Comparison of ENCODE assay signal across 26 cellular contexts in the genomic region with DNA sequence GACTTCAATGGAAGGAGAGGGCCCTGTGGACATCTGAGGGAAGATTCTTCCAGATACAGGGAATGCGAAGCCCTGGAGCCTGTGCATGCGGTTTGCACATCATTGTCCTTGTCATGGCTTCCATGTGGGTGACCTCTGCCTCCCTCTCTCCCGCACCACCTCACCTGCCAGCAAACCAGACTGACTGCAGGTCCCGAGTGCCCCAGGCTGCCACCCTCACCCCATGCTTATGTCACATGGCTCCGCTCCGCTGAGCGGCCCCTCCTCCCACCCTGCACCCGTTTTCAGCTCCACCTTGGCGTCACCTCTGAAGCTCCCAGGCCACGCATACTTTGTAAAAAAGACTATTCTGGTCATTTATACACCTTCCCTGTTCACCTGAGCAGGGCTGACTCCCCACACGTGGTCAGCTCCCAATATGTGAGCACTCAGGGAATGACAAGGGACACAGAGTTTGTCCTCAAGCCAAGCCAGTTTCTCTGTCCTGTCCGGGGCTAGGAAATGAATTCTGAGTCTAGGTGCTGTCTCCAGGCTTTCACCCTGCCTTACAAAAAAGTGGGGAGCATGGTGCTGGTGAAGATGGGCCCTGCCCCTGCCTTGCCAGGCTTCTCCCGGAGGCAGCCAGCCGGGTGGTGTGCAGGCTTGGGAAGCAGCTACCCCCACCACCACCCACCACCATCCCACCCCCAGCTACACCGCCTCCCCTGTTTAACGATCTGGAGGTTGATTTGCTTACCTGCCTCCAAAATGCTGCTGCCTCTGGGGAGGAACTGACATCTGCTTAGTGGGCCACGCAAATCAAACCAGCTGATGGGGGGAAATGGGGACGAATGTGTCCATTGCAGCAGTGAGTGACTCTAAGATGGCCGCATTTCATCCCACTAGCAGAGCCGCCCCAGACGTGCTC. TPM values are rescaled to one million over a fixed set of nuclear protein-coding genes. Genes with fewer than 3 reads are reported as not detected.
A peak's percentile ranks its signal among the peaks of the same experiment; 100 is the strongest.
DNase-seq lines count a peak whose midpoint lies in the region; ATAC-seq, FAIRE-seq and TF ChIP-seq lines count a peak whose summit lies in the region.
"Had no signal": no experiment of that assay in that cellular context is flagged by ENCODE, and none has a peak within 500 bp of the region (broad histone marks: within the 10 kb centered on the region; RNA-seq: fewer than 3 reads in every experiment).

No MANE protein-coding gene starts in this region.

- H4K5ac ChIP-seq in H1 (ENCODE audit: insufficient read length, low read depth, low read length), result no peak overlapping the region

- H3K56ac ChIP-seq in H1 (replicated peaks; ENCODE audit: insufficient read length, low read depth, low read length), result no peak overlapping the region

- POLR2A ChIA-PET in H1 (lab: Charles Lee; ENCODE audit: partially characterized antibody), result interaction anchor here (1.6 to 2.0 kb wide), 2 partner anchors 12 to 17 kb away, joined by 4 to 7 read pairs; no protein-coding TSS in a partner anchor

- no peak overlapping the region for H4K8ac ChIP-seq in H1 (ENCODE audit: extremely low read depth, insufficient read depth, low read length)

- H3K23me2 ChIP-seq in H1 (ENCODE audit: low read depth, low read length), result no peaks in the 10 kb centered on the region

- no peak overlapping the region for H2BK5ac ChIP-seq in H1 (ENCODE audit: low read depth, low read length)

- H2BK20ac ChIP-seq in H1 (ENCODE audit: low read length), result no peak overlapping the region

- no peak for TF ChIP-seq POLR2A in H1 (IDR thresholded peaks at IDR 0.05; ENCODE audit: control extremely low read depth in 1 of 2, low read depth in 2 of 2, low read length in 2 of 2)
- TF ChIP-seq POLR2A in spleen (IDR thresholded peaks at IDR 0.05), result no peak

- TF ChIP-seq CTCF in H1 (IDR thresholded peaks at IDR 0.05; ENCODE audit: control extremely low read depth in 1 of 3, insufficient read depth in 1 of 3, low read depth in 1 of 3, low read length in 3 of 3) (no peak), spleen (IDR thresholded peaks at IDR 0.05 in 8 of 11, conservative IDR thresholded peaks at IDR 0.05 in 3 of 11) (no peak)

- no peak overlapping the region for H3K18ac ChIP-seq in H1 (ENCODE audit: extremely low read depth, low read length)

- no peak overlapping the region for H2BK15ac ChIP-seq in H1 (ENCODE audit: low read length)

- H3K79me1 ChIP-seq in H1 (ENCODE audit: low read depth, low read length), result no peaks in the 10 kb centered on the region

- no peak for FAIRE-seq in H1 (lab: Jason Lieb, UNC)
- FAIRE-seq: A204.1, GM12891, GM18507, HTR-8/SVneo had no signal

- H4K91ac ChIP-seq in H1 (replicated peaks; ENCODE audit: insufficient read length, low read length), result peak overlapping the region; percentile 35

- H3K4me1 ChIP-seq in BLaER1 treated with 17β-estradiol and CSF1 and Interleukin-3, amounts not matched to agents 10 nM and 100 nM, result peaks cover 0 to 98% (median 94%) of the 10 kb centered on the region in 10 experiments; a peak in 17 of 20 replicates
- H3K4me1 ChIP-seq in H1 (replicated peaks in 1 of 4; ENCODE audit: control insufficient read depth in 3 of 4, insufficient read depth in 4 of 4, low read length in 3 of 4) (peaks cover 0 to 9% (median 4%) of the 10 kb centered on the region in 4 experiments; a peak in 4 of 7 replicates), spleen (peaks cover 0 to 11% (median 8%) of the 10 kb centered on the region in 6 donors)

- CTCF ChIA-PET in H1 (lab: Charles Lee; ENCODE audit: partially characterized antibody), result interaction anchor here (0.6 to 13.2 kb wide), 15 partner anchors 10 to 492 kb away, joined by 3 to 159 read pairs (median 4); no protein-coding TSS in a partner anchor

- H3K9ac ChIP-seq in BLaER1 treated with 17β-estradiol and CSF1 and Interleukin-3, amounts not matched to agents 10 nM and 100 nM, result peak overlapping the region in 4 of 11 experiments; percentile 20 to 37 (median 30); a peak in 6 of 22 replicates
- H3K9ac ChIP-seq in H1 (replicated peaks in 1 of 4; ENCODE audit: extremely low read depth in 1 of 4, low read depth in 3 of 4, low read length in 3 of 4), result no peak overlapping the region

- no peaks in the 10 kb centered on the region for H3K79me2 ChIP-seq in H1 (ENCODE audit: control insufficient read depth in 1 of 2, insufficient read depth in 2 of 2, low read length in 2 of 2)

- peaks cover 0 to 4% (median 0%) of the 10 kb centered on the region in 11 experiments; a peak in 1 of 22 replicates for H4K20me1 ChIP-seq in BLaER1 treated with 17β-estradiol and CSF1 and Interleukin-3, amounts not matched to agents 10 nM and 100 nM
- H4K20me1 ChIP-seq in H1 (replicated peaks in 1 of 2; ENCODE audit: control insufficient read depth in 1 of 2, insufficient read depth in 2 of 2, low read length in 2 of 2), result peaks cover 6 to 8% of the 10 kb centered on the region in 2 experiments

- no peak overlapping the region for H2BK120ac ChIP-seq in H1 (replicated peaks; ENCODE audit: low read depth, low read length)

- no peak overlapping the region for H2AK5ac ChIP-seq in H1 (ENCODE audit: low read depth, low read length)

- H2BK12ac ChIP-seq in H1 (ENCODE audit: low read depth, low read length), result no peak overlapping the region

- TF ChIP-seq EP300 in H1 (IDR thresholded peaks at IDR 0.05; ENCODE audit: borderline replicate concordance in 1 of 2, low read depth in 2 of 2, low read length in 2 of 2), result no peak

- H3K9me3 ChIP-seq in BLaER1 treated with 17β-estradiol and CSF1 and Interleukin-3, amounts not matched to agents 10 nM and 100 nM (replicated peaks in 1 of 11), result no peaks in the 10 kb centered on the region
- H3K9me3 ChIP-seq in KOPT-K1 (ENCODE audit: insufficient read depth, low read length, poor library complexity, severe bottlenecking) (no peaks in the 10 kb centered on the region), H1 (ENCODE audit: insufficient read depth in 2 of 2, low read depth in 1 of 2, low read length in 1 of 2) (no peaks in the 10 kb centered on the region), spleen (no peaks in the 10 kb centered on the region)
- H3K9me3 ChIP-seq: BE2C had no signal

- WGBS in H1 (ENCODE audit: extremely low coverage in 1 of 2, insufficient coverage in 1 of 2, insufficient read length in 1 of 2, insufficient replicate concordance in 2 of 2, low coverage in 1 of 2, low lambda C conversion rate in 2 of 2, missing lambda C conversion rate in 1 of 2), 2 experiments, result 87% methylated on average over 21 of the region's 21 CpGs; no CpG with 5 or more reads in 1 of the 2 experiments
- 66 to 89% (median 85%) methylated on average over 17 to 21 of the region's 21 CpGs for WGBS in spleen, 5 donors

- no peak overlapping the region for H3K4ac ChIP-seq in H1 (replicated peaks; ENCODE audit: insufficient read length, low read depth, low read length)

- no peaks in the 10 kb centered on the region; a peak in 1 of 22 replicates for H3K27me3 ChIP-seq in BLaER1 treated with 17β-estradiol and CSF1 and Interleukin-3, amounts not matched to agents 10 nM and 100 nM
- H3K27me3 ChIP-seq in H1 (replicated peaks in 1 of 4; ENCODE audit: control insufficient read depth in 3 of 4, extremely low read depth in 1 of 4, insufficient read depth in 3 of 4, low read length in 3 of 4) (no peaks in the 10 kb centered on the region), spleen (replicated peaks in 1 of 7) (peaks cover 0 to 6% (median 0%) of the 10 kb centered on the region in 7 donors), H7 (ENCODE audit: control insufficient read depth, insufficient read depth, low read length) (no peaks in the 10 kb centered on the region)
- H3K27me3 ChIP-seq: BE2C had no signal

- H3K36me3 ChIP-seq in BLaER1 treated with 17β-estradiol and CSF1 and Interleukin-3, amounts not matched to agents 10 nM and 100 nM, result no peaks in the 10 kb centered on the region
- H3K36me3 ChIP-seq in KOPT-K1 (ENCODE audit: insufficient read depth, low read length) (no peaks in the 10 kb centered on the region), H1 (ENCODE audit: control insufficient read depth in 2 of 4, insufficient read depth in 4 of 4, low read length in 3 of 4) (no peaks in the 10 kb centered on the region; a peak in 1 of 8 replicates), spleen (no peaks in the 10 kb centered on the region), H7 (replicated peaks; ENCODE audit: control insufficient read depth, insufficient read depth, low read length) (peaks cover 1% of the 10 kb centered on the region; the same call in 1 of the 2 replicates)
- H3K36me3 ChIP-seq: BE2C had no signal

- ATAC-seq in GM19324 (IDR thresholded peaks at IDR 0.05; ENCODE audit: low FRiP score, unreplicated experiment), result no peak
- ATAC-seq: CD8-positive, alpha-beta T cell; SK-N-SH treated with all-trans-retinoic acid at 6 μM for 48 hours had no signal

- H3K23ac ChIP-seq in H1 (ENCODE audit: insufficient read length), result no peak overlapping the region

- no peak for TF ChIP-seq RAD21 in H1 (IDR thresholded peaks at IDR 0.05 in 1 of 2, conservative IDR thresholded peaks at IDR 0.05 in 1 of 2; ENCODE audit: low read depth in 2 of 2, low read length in 2 of 2)

- H3K27ac ChIP-seq in BLaER1 treated with 17β-estradiol and CSF1 and Interleukin-3, amounts not matched to agents 10 nM and 100 nM, result peak overlapping the region in 1 of 11 experiments; percentile 11; a peak in 1 of 22 replicates
- H3K27ac ChIP-seq in KOPT-K1 (ENCODE audit: low read depth, low read length, poor library complexity, severe bottlenecking), result peak overlapping the region; percentile 29
- H3K27ac ChIP-seq in H1 (ENCODE audit: low read depth, low read length), result no peak overlapping the region
- H3K27ac ChIP-seq in spleen, result no peak overlapping the region

- no peak for DNase-seq in H1 (ENCODE audit: low read depth in 1 of 2, low spot score in 2 of 2)
- peak; percentile 39 for DNase-seq in spleen
- no peak for DNase-seq in H7
- no peak for DNase-seq in DMS153 treated with DMSO at 0.1 percent for 48 hours (lab: John Stamatoyannopoulos, UW; ENCODE audit: unreplicated experiment)
- DNase-seq: BE2C; Calu3; DMS53; H9; NCI-H1092 treated with DMSO at 0.1 percent for 48 hours; NCI-H2081; NCI-H446 treated with DMSO at 0.1 percent for 48 hours; NCI-H748 treated with DMSO at 0.1 percent for 48 hours; NK-92 treated with Interleukin-12 subunit alpha and Interleukin-12 subunit beta, amount 100 ng/mL, for 24 hours; SHP77 had no signal

- H3K4me2 ChIP-seq in BLaER1 treated with 17β-estradiol and CSF1 and Interleukin-3, amounts not matched to agents 10 nM and 100 nM, result peak overlapping the region in 10 of 11 experiments; percentile 2 to 89 (median 81); a peak in 17 of 22 replicates
- H3K4me2 ChIP-seq in H1 (ENCODE audit: insufficient read depth in 1 of 2, low read depth in 2 of 2, low read length in 2 of 2), result no peak overlapping the region

- intact Hi-C loops in spleen (cut with DNase I; ENCODE audit: low total_unique reads), result no loop called here

- H3K14ac ChIP-seq in H1 (ENCODE audit: insufficient read length), result no peak overlapping the region

- no peak overlapping the region for H3K4me3 ChIP-seq in BLaER1 treated with 17β-estradiol and CSF1 and Interleukin-3, amounts not matched to agents 10 nM and 100 nM
- H3K4me3 ChIP-seq in H1 (ENCODE audit: extremely low read depth in 1 of 4, insufficient read depth in 2 of 4, low read depth in 3 of 4, low read length in 4 of 4) (no peak overlapping the region), spleen (no peak overlapping the region), H7 (ENCODE audit: insufficient read depth, low read depth, low read length) (no peak overlapping the region)

- H2AFZ ChIP-seq in H1 (ENCODE audit: low read length), result no peak overlapping the region

RNA-seq across cellular contexts. Expression of a gene that starts 32.7 kb away (rescaled TPM):
- 18.9 and 20.9 TPM in 2 replicates for total RNA-seq in H1 (2021; fragmentation: NEBNext Ultra II Directional; extraction: Animal tissue kit (Norgen Biotek cat#: 25700))
- 8.6 and 10.8 TPM in 2 replicates for polyA plus RNA-seq in H1 (2011; rRNA removed)
- 9.9 TPM for polyA plus RNA-seq in H1 (2011; cell fraction: cytosol; rRNA removed)
- polyA plus RNA-seq in H1 (2011; cell fraction: nucleus; rRNA removed), result 13.0 TPM
- 7.5 to 9.3 TPM (median 8.6 TPM) in 4 replicates for polyA plus RNA-seq in H1 (2012, experiment 1 of 2)
- polyA plus RNA-seq in H1 (2012, experiment 2 of 2), result 6.2 TPM
- 5.4 TPM for polyA plus RNA-seq in H1 (2013, experiment 1 of 2)
- 5.4 TPM for polyA plus RNA-seq in H1 (2013, experiment 2 of 2)
- polyA minus RNA-seq in H1 (2011; rRNA and poly(A)+ RNA removed), result 21.7 and 25.4 TPM in 2 replicates
- 9.5 TPM for polyA minus RNA-seq in H1 (2011; cell fraction: cytosol; rRNA and poly(A)+ RNA removed)
- polyA minus RNA-seq in H1 (2011; cell fraction: nucleus; rRNA and poly(A)+ RNA removed), result 10.1 TPM
- total RNA-seq in spleen, result under 1 TPM in 6 of 7 donors, not detected in 1; 0.06 to 0.28 (median 0.18) TPM
- polyA plus RNA-seq in spleen, result under 1 TPM in 2 of 3 donors, not detected in 1; 0.02 to 0.13 TPM
- 28.1 and 34.4 TPM in 2 replicates for total RNA-seq in H7 (2014; rRNA removed; shearing (Covaris generic))
- total RNA-seq: LHCN-M2, OCI-LY7 had no signal
- polyA plus RNA-seq: IgD-negative memory B cell had no signal

Comparison
In these comparisons a context has a peak if more than half of its experiments do, and no peak if none do; other contexts are left out.
1. H3K4me2 ChIP-seq: peak in BLaER1 treated with 17β-estradiol and CSF1 and Interleukin-3, amounts not matched to agents 10 nM and 100 nM (10 of 11); none in H1 (0 of 2).
2. RNA of a gene that starts 32.7 kb away (total RNA-seq): 28.1 to 34.4 TPM in H7 and 18.9 to 20.9 TPM in H1; 0.06 to 0.28 TPM in spleen; every median in the first group is over 10 times any median in the second.